Comparison of ENCODE assay signal across 1 cellular context in the genomic region with DNA sequence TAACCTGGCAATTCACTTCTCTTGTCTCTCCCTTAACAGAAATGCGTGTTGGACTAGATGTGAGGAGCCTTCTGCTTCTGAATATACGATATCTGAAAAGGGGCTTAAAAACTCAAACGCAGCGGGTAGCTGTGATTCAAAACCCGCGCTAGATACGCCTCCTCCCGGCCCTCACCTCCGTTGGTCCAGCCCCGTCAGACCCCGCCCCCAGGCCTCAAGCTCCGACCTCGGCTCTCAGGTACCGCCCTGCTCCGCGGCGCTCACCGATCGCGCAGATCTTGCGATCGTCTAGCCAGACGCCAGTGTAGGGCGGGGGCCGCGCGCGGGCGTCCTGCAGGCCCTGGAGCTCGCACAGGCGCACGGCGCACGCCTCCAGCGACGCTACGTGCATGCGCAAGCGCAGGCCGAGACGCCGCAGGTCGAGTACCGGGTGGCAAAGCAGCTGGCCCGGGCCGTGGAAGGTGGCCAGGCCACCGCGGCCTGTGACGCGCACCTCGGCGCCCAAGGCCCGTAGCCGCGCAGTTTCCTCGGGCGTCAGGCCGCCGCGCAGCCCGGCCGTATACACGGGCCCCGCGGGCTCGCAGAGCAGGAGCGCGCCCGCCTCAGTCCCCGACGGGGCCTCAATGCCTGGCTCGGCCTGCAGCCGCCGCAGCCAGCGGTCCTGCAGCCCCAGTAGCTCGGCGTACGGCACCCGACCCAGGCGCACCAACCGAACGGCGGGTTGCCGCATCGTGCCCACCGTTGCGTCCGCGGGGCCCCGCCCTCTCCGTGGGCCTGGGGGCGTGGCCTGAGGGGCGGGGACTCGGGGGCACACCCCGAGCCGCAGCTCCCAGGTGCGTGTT.
TF ChIP-seq lines count a peak whose summit lies in the region.

Gene LIPT2 (minus strand): TSS at position 751 of the 842 bp plus-strand sequence. CDS start 21 bp downstream, at position 730.

TF ChIP-seq in GM12878, 131 proteins besides CTCF, POLR2A, EP300 and RAD21 (continued from another document and continues in another):
- TF ChIP-seq, protein P1, sequence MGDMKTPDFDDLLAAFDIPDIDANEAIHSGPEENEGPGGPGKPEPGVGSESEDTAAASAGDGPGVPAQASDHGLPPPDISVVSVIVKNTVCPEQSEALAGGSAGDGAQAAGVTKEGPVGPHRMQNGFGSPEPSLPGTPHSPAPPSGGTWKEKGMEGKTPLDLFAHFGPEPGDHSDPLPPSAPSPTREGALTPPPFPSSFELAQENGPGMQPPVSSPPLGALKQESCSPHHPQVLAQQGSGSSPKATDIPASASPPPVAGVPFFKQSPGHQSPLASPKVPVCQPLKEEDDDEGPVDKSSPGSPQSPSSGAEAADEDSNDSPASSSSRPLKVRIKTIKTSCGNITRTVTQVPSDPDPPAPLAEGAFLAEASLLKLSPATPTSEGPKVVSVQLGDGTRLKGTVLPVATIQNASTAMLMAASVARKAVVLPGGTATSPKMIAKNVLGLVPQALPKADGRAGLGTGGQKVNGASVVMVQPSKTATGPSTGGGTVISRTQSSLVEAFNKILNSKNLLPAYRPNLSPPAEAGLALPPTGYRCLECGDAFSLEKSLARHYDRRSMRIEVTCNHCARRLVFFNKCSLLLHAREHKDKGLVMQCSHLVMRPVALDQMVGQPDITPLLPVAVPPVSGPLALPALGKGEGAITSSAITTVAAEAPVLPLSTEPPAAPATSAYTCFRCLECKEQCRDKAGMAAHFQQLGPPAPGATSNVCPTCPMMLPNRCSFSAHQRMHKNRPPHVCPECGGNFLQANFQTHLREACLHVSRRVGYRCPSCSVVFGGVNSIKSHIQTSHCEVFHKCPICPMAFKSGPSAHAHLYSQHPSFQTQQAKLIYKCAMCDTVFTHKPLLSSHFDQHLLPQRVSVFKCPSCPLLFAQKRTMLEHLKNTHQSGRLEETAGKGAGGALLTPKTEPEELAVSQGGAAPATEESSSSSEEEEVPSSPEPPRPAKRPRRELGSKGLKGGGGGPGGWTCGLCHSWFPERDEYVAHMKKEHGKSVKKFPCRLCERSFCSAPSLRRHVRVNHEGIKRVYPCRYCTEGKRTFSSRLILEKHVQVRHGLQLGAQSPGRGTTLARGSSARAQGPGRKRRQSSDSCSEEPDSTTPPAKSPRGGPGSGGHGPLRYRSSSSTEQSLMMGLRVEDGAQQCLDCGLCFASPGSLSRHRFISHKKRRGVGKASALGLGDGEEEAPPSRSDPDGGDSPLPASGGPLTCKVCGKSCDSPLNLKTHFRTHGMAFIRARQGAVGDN (IDR thresholded peaks at IDR 0.05), result peak; percentile 93
- TF ChIP-seq POLR2AphosphoS5 (IDR thresholded peaks at IDR 0.05; ENCODE audit: low read length) (peak; percentile 86), ZNF622 (IDR thresholded peaks at IDR 0.05) (no peak), LARP7 (IDR thresholded peaks at IDR 0.05) (peak; percentile 100), HDAC6 (IDR thresholded peaks at IDR 0.05; ENCODE audit: unreplicated experiment) (peak; percentile 29), MEF2A (IDR thresholded peaks at IDR 0.05; ENCODE audit: insufficient read depth, low read depth, low read length) (0 out of 2 replicates have a peak, but pooled peaks have one; percentile 25), TARDBP (IDR thresholded peaks at IDR 0.05; ENCODE audit: borderline replicate concordance) (peak; percentile 51; the same call in 1 of the 2 replicates), ZBTB40 (IDR thresholded peaks at IDR 0.05; ENCODE audit: borderline replicate concordance) (no peak), NRF1 (conservative IDR thresholded peaks at IDR 0.05; ENCODE audit: low read depth, low read length) (peak; percentile 89), PKNOX1 (IDR thresholded peaks at IDR 0.05) (peak; percentile 69), TCF3 (IDR thresholded peaks at IDR 0.05; ENCODE audit: borderline replicate concordance, insufficient read depth, low read depth, low read length) (peak; percentile 63), GATAD2B (conservative IDR thresholded peaks at IDR 0.05; ENCODE audit: low read depth) (peak; percentile 97), TCF12 (IDR thresholded peaks at IDR 0.05; ENCODE audit: low read depth, low read length) (peak; percentile 57; the same call in 1 of the 2 replicates), SIN3A (IDR thresholded peaks at IDR 0.05; ENCODE audit: low read depth, low read length) (peak; percentile 94), RELB (IDR thresholded peaks at IDR 0.05; ENCODE audit: low read depth) (no peak), TCF7 (IDR thresholded peaks at IDR 0.05; ENCODE audit: borderline replicate concordance) (no peak), ASH2L (IDR thresholded peaks at IDR 0.05; ENCODE audit: borderline replicate concordance, low read depth) (no peak), PML (IDR thresholded peaks at IDR 0.05; ENCODE audit: low read length) (peak; percentile 69; the same call in 1 of the 2 replicates), ZSCAN29 (IDR thresholded peaks at IDR 0.05) (peak; percentile 81; the same call in 1 of the 2 replicates), EGR1 (IDR thresholded peaks at IDR 0.05; ENCODE audit: borderline replicate concordance in 1 of 2, low read depth in 2 of 2, low read length in 2 of 2) (peak; percentile 83 to 97), IRF4 (IDR thresholded peaks at IDR 0.05; ENCODE audit: low read depth, low read length) (no peak), CREB1 (IDR thresholded peaks at IDR 0.05; ENCODE audit: low read depth) (peak; percentile 91), PAX5 (IDR thresholded peaks at IDR 0.05; ENCODE audit: borderline replicate concordance, low read depth, low read length) (peak; percentile 12; the same call in 1 of the 2 replicates), SP1 (IDR thresholded peaks at IDR 0.05; ENCODE audit: low read depth, low read length) (peak; percentile 85), MYC (IDR thresholded peaks at IDR 0.05; ENCODE audit: insufficient read depth, insufficient read length, insufficient replicate concordance, low read length, severe bottlenecking) (peak; percentile 23), STAT3 (IDR thresholded peaks at IDR 0.05; ENCODE audit: low read depth, low read length) (no peak), BACH1 (IDR thresholded peaks at IDR 0.05; ENCODE audit: borderline replicate concordance) (peak; percentile 89), ZNF217 (IDR thresholded peaks at IDR 0.05) (peak; percentile 88), BRCA1 (IDR thresholded peaks at IDR 0.05; ENCODE audit: low read depth, low read length) (no peak), HDAC2 (IDR thresholded peaks at IDR 0.05) (no peak), MXI1 (IDR thresholded peaks at IDR 0.05; ENCODE audit: low read depth, low read length) (peak; percentile 72; the same call in 1 of the 2 replicates), FOXM1 (IDR thresholded peaks at IDR 0.05; ENCODE audit: low read depth, low read length) (no peak), NFXL1 (IDR thresholded peaks at IDR 0.05; ENCODE audit: borderline replicate concordance) (peak; percentile 54; the same call in 1 of the 2 replicates), KAT2A (conservative IDR thresholded peaks at IDR 0.05; ENCODE audit: control insufficient read depth, low read depth, low read length) (no peak), SMARCA5 (IDR thresholded peaks at IDR 0.05) (peak; percentile 92), ZNF207 (IDR thresholded peaks at IDR 0.05; ENCODE audit: borderline replicate concordance) (peak; percentile 75; the same call in 1 of the 2 replicates), PAX8 (IDR thresholded peaks at IDR 0.05) (no peak), SUZ12 (IDR thresholded peaks at IDR 0.05; ENCODE audit: unreplicated experiment) (no peak), E2F4 (IDR thresholded peaks at IDR 0.05; ENCODE audit: low read depth, low read length) (peak; percentile 92), POLR2AphosphoS2 (IDR thresholded peaks at IDR 0.05; ENCODE audit: low read depth, low read length) (peak; percentile 82)
- TF ChIP-seq, protein P2, sequence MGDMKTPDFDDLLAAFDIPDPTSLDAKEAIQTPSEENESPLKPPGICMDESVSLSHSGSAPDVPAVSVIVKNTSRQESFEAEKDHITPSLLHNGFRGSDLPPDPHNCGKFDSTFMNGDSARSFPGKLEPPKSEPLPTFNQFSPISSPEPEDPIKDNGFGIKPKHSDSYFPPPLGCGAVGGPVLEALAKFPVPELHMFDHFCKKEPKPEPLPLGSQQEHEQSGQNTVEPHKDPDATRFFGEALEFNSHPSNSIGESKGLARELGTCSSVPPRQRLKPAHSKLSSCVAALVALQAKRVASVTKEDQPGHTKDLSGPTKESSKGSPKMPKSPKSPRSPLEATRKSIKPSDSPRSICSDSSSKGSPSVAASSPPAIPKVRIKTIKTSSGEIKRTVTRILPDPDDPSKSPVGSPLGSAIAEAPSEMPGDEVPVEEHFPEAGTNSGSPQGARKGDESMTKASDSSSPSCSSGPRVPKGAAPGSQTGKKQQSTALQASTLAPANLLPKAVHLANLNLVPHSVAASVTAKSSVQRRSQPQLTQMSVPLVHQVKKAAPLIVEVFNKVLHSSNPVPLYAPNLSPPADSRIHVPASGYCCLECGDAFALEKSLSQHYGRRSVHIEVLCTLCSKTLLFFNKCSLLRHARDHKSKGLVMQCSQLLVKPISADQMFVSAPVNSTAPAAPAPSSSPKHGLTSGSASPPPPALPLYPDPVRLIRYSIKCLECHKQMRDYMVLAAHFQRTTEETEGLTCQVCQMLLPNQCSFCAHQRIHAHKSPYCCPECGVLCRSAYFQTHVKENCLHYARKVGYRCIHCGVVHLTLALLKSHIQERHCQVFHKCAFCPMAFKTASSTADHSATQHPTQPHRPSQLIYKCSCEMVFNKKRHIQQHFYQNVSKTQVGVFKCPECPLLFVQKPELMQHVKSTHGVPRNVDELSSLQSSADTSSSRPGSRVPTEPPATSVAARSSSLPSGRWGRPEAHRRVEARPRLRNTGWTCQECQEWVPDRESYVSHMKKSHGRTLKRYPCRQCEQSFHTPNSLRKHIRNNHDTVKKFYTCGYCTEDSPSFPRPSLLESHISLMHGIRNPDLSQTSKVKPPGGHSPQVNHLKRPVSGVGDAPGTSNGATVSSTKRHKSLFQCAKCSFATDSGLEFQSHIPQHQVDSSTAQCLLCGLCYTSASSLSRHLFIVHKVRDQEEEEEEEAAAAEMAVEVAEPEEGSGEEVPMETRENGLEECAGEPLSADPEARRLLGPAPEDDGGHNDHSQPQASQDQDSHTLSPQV (IDR thresholded peaks at IDR 0.05), result 0 out of 2 replicates have a peak, but pooled peaks have one; percentile 66
